23 cellular contexts compared by ENCODE assay signal in genomic region chr17:41168121-41168520, GRCh38. TPM values are rescaled to one million over a fixed set of nuclear protein-coding genes. Genes with fewer than 3 reads are reported as not detected.
DNase-seq lines count a peak whose midpoint lies in the region; ATAC-seq and TF ChIP-seq lines count a peak whose summit lies in the region.
"Had no signal": no experiment of that assay in that cellular context is flagged by ENCODE, and none has a peak within 500 bp of the region (broad histone marks: within the 10 kb centered on the region; RNA-seq: fewer than 3 reads in every experiment).

Gene KRTAP4-3, minus strand, starts transcription at chr17:41168221. Its CDS starts 49 bp downstream, at chr17:41168172.

- H4K91ac ChIP-seq in neuronal stem cell (ENCODE audit: low read depth, low read length, poor library complexity): no peak within 1 kb of the TSS

- ATAC-seq in activated naive CD8-positive, alpha-beta T cell treated with anti-CD3 and anti-CD28 coated beads, Interleukin-2, amount 10 ng/mL, durations not matched to agents 7 days and 5 days (ENCODE audit: low read depth): no peak
- ATAC-seq: GM23338 had no signal

- no peak within 1 kb of the TSS for H2AFZ ChIP-seq in neuronal stem cell (ENCODE audit: low read length)
- no peak within 1 kb of the TSS for H2AFZ ChIP-seq in OCI-LY7 (ENCODE audit: low read length)
- H2AFZ ChIP-seq: GM23338 had no signal

- no peak within 1 kb of the TSS for H2BK12ac ChIP-seq in neuronal stem cell (ENCODE audit: low read length)

- no peak for TF ChIP-seq CTCF in choroid plexus epithelial cell (conservative IDR thresholded peaks at IDR 0.05; ENCODE audit: low read depth, low read length)
- TF ChIP-seq CTCF in OCI-LY7 (conservative IDR thresholded peaks at IDR 0.05; ENCODE audit: low read length): no peak
- TF ChIP-seq CTCF in stomach (IDR thresholded peaks at IDR 0.05): no peak

- H3K4ac ChIP-seq in neuronal stem cell (ENCODE audit: low read length): no peak within 1 kb of the TSS

- no peak for DNase-seq in activated naive CD8-positive, alpha-beta T cell treated with anti-CD3 and anti-CD28 coated beads, Interleukin-2, amount 10 ng/mL, durations not matched to agents 7 days and 5 days
- DNase-seq in activated naive CD8-positive, alpha-beta T cell treated with anti-CD3 and anti-CD28 coated beads for 36 hours: no peak
- peak; percentile 18 for DNase-seq in choroid plexus epithelial cell (ENCODE audit: low read depth)
- no peak for DNase-seq in neuronal stem cell (ENCODE audit: low spot score)
- DNase-seq in OCI-LY7 (ENCODE audit: low spot score): no peak
- no peak for DNase-seq in stomach
- DNase-seq in anterior cingulate cortex (lab: John Stamatoyannopoulos, UW): no peak
- DNase-seq: ACHN; AML-193; Calu3; CD4-positive, alpha-beta memory T cell; COR-L47; DMS79 treated with DMSO at 0.1 percent for 48 hours; GF-D8; HFFc6 had no signal

- no peaks in the 10 kb centered on the region for H3K4me1 Mint-ChIP-seq in activated naive CD8-positive, alpha-beta T cell treated with anti-CD3 and anti-CD28 coated beads, Interleukin-2, amount 10 ng/mL, durations not matched to agents 7 days and 5 days
- H3K4me1 Mint-ChIP-seq in activated naive CD8-positive, alpha-beta T cell treated with anti-CD3 and anti-CD28 coated beads for 36 hours: peaks cover 2% of the 10 kb centered on the region

- no peaks in the 10 kb centered on the region for H3K27me3 Mint-ChIP-seq in activated naive CD8-positive, alpha-beta T cell treated with anti-CD3 and anti-CD28 coated beads, Interleukin-2, amount 10 ng/mL, durations not matched to agents 7 days and 5 days
- no peaks in the 10 kb centered on the region for H3K27me3 Mint-ChIP-seq in activated naive CD8-positive, alpha-beta T cell treated with anti-CD3 and anti-CD28 coated beads for 36 hours

- H3K9ac ChIP-seq in neuronal stem cell (ENCODE audit: low read depth, low read length, poor library complexity): peak within 1 kb of the TSS; percentile 9
- H3K9ac ChIP-seq: BLaER1 treated with 17β-estradiol and CSF1 and Interleukin-3, amounts not matched to agents 10 nM and 100 nM had no signal

- H4K20me1 ChIP-seq in OCI-LY7 (ENCODE audit: insufficient read depth, low read length): no peaks in the 10 kb centered on the region
- H4K20me1 ChIP-seq: BLaER1 treated with 17β-estradiol and CSF1 and Interleukin-3, amounts not matched to agents 10 nM and 100 nM had no signal

- H2BK5ac ChIP-seq in neuronal stem cell (ENCODE audit: low read length): no peak within 1 kb of the TSS

- H2BK120ac ChIP-seq in neuronal stem cell (ENCODE audit: low read depth, low read length): no peak within 1 kb of the TSS

- H3K27ac ChIP-seq in neuronal stem cell (replicated peaks; ENCODE audit: low read length) (no peak within 1 kb of the TSS), OCI-LY7 (ENCODE audit: low read depth, low read length, poor library complexity, severe bottlenecking) (no peak within 1 kb of the TSS), stomach (no peak within 1 kb of the TSS)
- H3K27ac ChIP-seq: 22Rv1; BLaER1 treated with 17β-estradiol and CSF1 and Interleukin-3, amounts not matched to agents 10 nM and 100 nM had no signal

- intact Hi-C loops in OCI-LY7 (cut with micrococcal nuclease; ENCODE audit: unreplicated experiment) (no loop called here), stomach (cut with DNase I; ENCODE audit: low total_unique reads) (no loop called here)

- no peak within 1 kb of the TSS for H3K4me3 ChIP-seq in choroid plexus epithelial cell (ENCODE audit: low read depth, low read length)
- no peak within 1 kb of the TSS for H3K4me3 ChIP-seq in neuronal stem cell (ENCODE audit: low read length in 2 of 2)
- H3K4me3 ChIP-seq in OCI-LY7 (ENCODE audit: low read depth, low read length, poor library complexity, severe bottlenecking): no peak within 1 kb of the TSS
- no peak within 1 kb of the TSS for H3K4me3 ChIP-seq in stomach
- H3K4me3 ChIP-seq: BLaER1 treated with 17β-estradiol and CSF1 and Interleukin-3, amounts not matched to agents 10 nM and 100 nM; GM23338; HAP-1 had no signal

- no CpG with 5 or more reads among the region's 1 CpG for WGBS in neuronal stem cell (ENCODE audit: extremely low coverage in 2 of 2, insufficient read length in 2 of 2, insufficient replicate concordance in 1 of 2), 2 donors
- 60 to 78% (median 74%) methylated on average over 1 of the region's 1 CpG for WGBS in stomach, 5 donors

- BruUV-seq in OCI-LY7 (replicated peaks; lab: Mats Ljungman, UMichigan): no TSS peak

- H3K23ac ChIP-seq in neuronal stem cell (ENCODE audit: low read depth, low read length, poor library complexity): no peak within 1 kb of the TSS

- H3K4me1 ChIP-seq in neuronal stem cell (ENCODE audit: control insufficient read depth in 2 of 2, insufficient read depth in 1 of 2, low read depth in 1 of 2, low read length in 2 of 2) (peaks cover 0 to 3% of the 10 kb centered on the region in 2 donors), OCI-LY7 (ENCODE audit: insufficient read depth, low read length, poor library complexity, severe bottlenecking) (no peaks in the 10 kb centered on the region), stomach (no peaks in the 10 kb centered on the region)
- H3K4me1 ChIP-seq: BE2C, HAP-1 had no signal

- no peak within 1 kb of the TSS for H3K4me3 Mint-ChIP-seq in activated naive CD8-positive, alpha-beta T cell treated with anti-CD3 and anti-CD28 coated beads, Interleukin-2, amount 10 ng/mL, durations not matched to agents 7 days and 5 days
- no peak within 1 kb of the TSS for H3K4me3 Mint-ChIP-seq in activated naive CD8-positive, alpha-beta T cell treated with anti-CD3 and anti-CD28 coated beads for 36 hours
- H3K4me3 Mint-ChIP-seq: GM23338, HFFc6 had no signal

- H3K79me1 ChIP-seq in neuronal stem cell (ENCODE audit: low read depth, low read length): no peaks in the 10 kb centered on the region

- no peaks in the 10 kb centered on the region for H3K9me3 ChIP-seq in neuronal stem cell (replicated peaks in 1 of 2; ENCODE audit: control insufficient read depth in 2 of 2, insufficient read depth in 1 of 2, low read depth in 1 of 2, low read length in 2 of 2)
- no peaks in the 10 kb centered on the region for H3K9me3 ChIP-seq in OCI-LY7 (ENCODE audit: low read length)
- no peaks in the 10 kb centered on the region for H3K9me3 ChIP-seq in stomach
- H3K9me3 ChIP-seq: BE2C, HAP-1 had no signal

- H3K4me2 ChIP-seq in neuronal stem cell (ENCODE audit: insufficient read depth, low read length, poor library complexity, severe bottlenecking): no peak within 1 kb of the TSS
- H3K4me2 ChIP-seq in OCI-LY7 (ENCODE audit: low read length): no peak within 1 kb of the TSS
- H3K4me2 ChIP-seq: BLaER1 treated with 17β-estradiol and CSF1 and Interleukin-3, amounts not matched to agents 10 nM and 100 nM; GM23338 had no signal

- no peaks in the 10 kb centered on the region for H3K79me2 ChIP-seq in OCI-LY7 (ENCODE audit: insufficient read depth, low read depth, low read length)

- H3K36me3 Mint-ChIP-seq in activated naive CD8-positive, alpha-beta T cell treated with anti-CD3 and anti-CD28 coated beads, Interleukin-2, amount 10 ng/mL, durations not matched to agents 7 days and 5 days: no peaks in the 10 kb centered on the region
- no peaks in the 10 kb centered on the region for H3K36me3 Mint-ChIP-seq in activated naive CD8-positive, alpha-beta T cell treated with anti-CD3 and anti-CD28 coated beads for 36 hours
- H3K36me3 Mint-ChIP-seq: CD4-positive, alpha-beta memory T cell had no signal

- H3K27me3 ChIP-seq in neuronal stem cell (ENCODE audit: control insufficient read depth in 3 of 3, insufficient read depth in 3 of 3, low read depth in 1 of 3, low read length in 3 of 3) (no peaks in the 10 kb centered on the region), stomach (peaks cover 0 to 4% (median 0%) of the 10 kb centered on the region in 3 donors)
- H3K27me3 ChIP-seq: BE2C had no signal

- no peaks in the 10 kb centered on the region for H3K36me3 ChIP-seq in neuronal stem cell (replicated peaks in 1 of 2; ENCODE audit: control insufficient read depth in 2 of 2, insufficient read depth in 2 of 2, low read length in 2 of 2)
- no peaks in the 10 kb centered on the region for H3K36me3 ChIP-seq in OCI-LY7 (ENCODE audit: insufficient read depth, low read length)
- H3K36me3 ChIP-seq in stomach: no peaks in the 10 kb centered on the region
- H3K36me3 ChIP-seq: BE2C; BLaER1 treated with 17β-estradiol and CSF1 and Interleukin-3, amounts not matched to agents 10 nM and 100 nM; HAP-1 had no signal

- peak within 1 kb of the TSS; percentile 76 for H3K18ac ChIP-seq in neuronal stem cell (ENCODE audit: low read length)

- H3K27ac Mint-ChIP-seq in activated naive CD8-positive, alpha-beta T cell treated with anti-CD3 and anti-CD28 coated beads, Interleukin-2, amount 10 ng/mL, durations not matched to agents 7 days and 5 days: peak within 1 kb of the TSS; percentile 55
- no peak within 1 kb of the TSS for H3K27ac Mint-ChIP-seq in activated naive CD8-positive, alpha-beta T cell treated with anti-CD3 and anti-CD28 coated beads for 36 hours
- H3K27ac Mint-ChIP-seq: GM23338, HFFc6 had no signal

- no peak within 1 kb of the TSS for H2AK5ac ChIP-seq in neuronal stem cell (ENCODE audit: low read depth, low read length)

- no peaks in the 10 kb centered on the region for H3K9me3 Mint-ChIP-seq in activated naive CD8-positive, alpha-beta T cell treated with anti-CD3 and anti-CD28 coated beads, Interleukin-2, amount 10 ng/mL, durations not matched to agents 7 days and 5 days
- peaks cover 2% of the 10 kb centered on the region for H3K9me3 Mint-ChIP-seq in activated naive CD8-positive, alpha-beta T cell treated with anti-CD3 and anti-CD28 coated beads for 36 hours
- H3K9me3 Mint-ChIP-seq: GM23338, HFFc6 had no signal

- CTCF ChIA-PET in OCI-LY7 (lab: Charles Lee; ENCODE audit: unreplicated experiment): no interaction called here

- TF ChIP-seq POLR2A in stomach (IDR thresholded peaks at IDR 0.05): no peak

- no peak within 1 kb of the TSS for H4K8ac ChIP-seq in neuronal stem cell (ENCODE audit: low read depth, low read length)

- POLR2A ChIA-PET in activated naive CD8-positive, alpha-beta T cell treated with anti-CD3 and anti-CD28 coated beads, Interleukin-2, amount 10 ng/mL, durations not matched to agents 7 days and 5 days (lab: Charles Lee): no interaction called here
- POLR2A ChIA-PET in OCI-LY7 (lab: Charles Lee): no interaction called here

- H2BK15ac ChIP-seq in neuronal stem cell (ENCODE audit: low read length): peak within 1 kb of the TSS; percentile 21

- peak within 1 kb of the TSS; percentile 14 for H3K14ac ChIP-seq in neuronal stem cell (ENCODE audit: low read length)

- H3K9me2 ChIP-seq in OCI-LY7 (ENCODE audit: insufficient read depth, low read length): no peaks in the 10 kb centered on the region

- TF ChIP-seq EP300 in stomach (IDR thresholded peaks at IDR 0.05): no peak

RNA-seq across cellular contexts. Expression of gene KRTAP4-3, which starts in this region (rescaled TPM):
- total RNA-seq in activated naive CD8-positive, alpha-beta T cell treated with anti-CD3 and anti-CD28 coated beads, Interleukin-2, amount 10 ng/mL, durations not matched to agents 7 days and 5 days: not detected
- not detected for total RNA-seq in activated naive CD8-positive, alpha-beta T cell treated with anti-CD3 and anti-CD28 coated beads for 36 hours
- polyA plus RNA-seq in neuronal stem cell (2013, experiment 1 of 2): not detected
- polyA plus RNA-seq in neuronal stem cell (2013, experiment 2 of 2): not detected
- not detected in 2 replicates for total RNA-seq in OCI-LY7 (2014; rRNA removed; shearing (Covaris generic))
- not detected in 2 replicates for total RNA-seq in OCI-LY7 (2022)
- not detected for total RNA-seq in stomach
- not detected for polyA plus RNA-seq in stomach
- total RNA-seq: Calu3; CD4-positive, alpha-beta memory T cell; Daoy; G401; GM23338; H4; HFFc6 had no signal
- polyA plus RNA-seq: CD4-positive, alpha-beta memory T cell; GM23338 had no signal
